ENCODE assay signal across 1 cellular context in genomic region chr19:17226002-17226933, GRCh38.
TF ChIP-seq lines count a peak whose summit lies in the region.

OCEL1 (plus strand) TSS chr19:17226226; CDS start chr19:17226248, 22 bp downstream.

TF ChIP-seq in K562, 482 proteins besides CTCF, POLR2A, EP300 and RAD21 (continued from another document and continues in another):
- TF ChIP-seq, protein P1, sequence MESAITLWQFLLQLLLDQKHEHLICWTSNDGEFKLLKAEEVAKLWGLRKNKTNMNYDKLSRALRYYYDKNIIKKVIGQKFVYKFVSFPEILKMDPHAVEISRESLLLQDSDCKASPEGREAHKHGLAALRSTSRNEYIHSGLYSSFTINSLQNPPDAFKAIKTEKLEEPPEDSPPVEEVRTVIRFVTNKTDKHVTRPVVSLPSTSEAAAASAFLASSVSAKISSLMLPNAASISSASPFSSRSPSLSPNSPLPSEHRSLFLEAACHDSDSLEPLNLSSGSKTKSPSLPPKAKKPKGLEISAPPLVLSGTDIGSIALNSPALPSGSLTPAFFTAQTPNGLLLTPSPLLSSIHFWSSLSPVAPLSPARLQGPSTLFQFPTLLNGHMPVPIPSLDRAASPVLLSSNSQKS (CRISPR knock-in tag; IDR thresholded peaks at IDR 0.05): no peak
- TF ChIP-seq ZNF639 (CRISPR knock-in tag; conservative IDR thresholded peaks at IDR 0.05 in 1 of 2, IDR thresholded peaks at IDR 0.05 in 1 of 2) (peak in 1 of 2 experiments; percentile 31; a peak in 2 of 4 replicates), MCM3 (IDR thresholded peaks at IDR 0.05) (no peak), CREM (IDR thresholded peaks at IDR 0.05; ENCODE audit: low read depth) (peak; percentile 87), PPARD (CRISPR knock-in tag; IDR thresholded peaks at IDR 0.05) (no peak), ETV6 (IDR thresholded peaks at IDR 0.05; ENCODE audit: borderline replicate concordance in 1 of 2, low read depth in 2 of 2, low read length in 1 of 2) (no peak), ETV6 (CRISPR knock-in tag; IDR thresholded peaks at IDR 0.05; ENCODE audit: borderline replicate concordance) (no peak), ELF4 (CRISPR knock-in tag; IDR thresholded peaks at IDR 0.05) (0 out of 2 replicates have a peak, but pooled peaks have one; percentile 54), NR3C1 (CRISPR knock-in tag; IDR thresholded peaks at IDR 0.05) (no peak), PHF21A (IDR thresholded peaks at IDR 0.05; ENCODE audit: borderline replicate concordance, low read depth) (0 out of 2 replicates have a peak, but pooled peaks have one; percentile 35), ZKSCAN3 (CRISPR knock-in tag; IDR thresholded peaks at IDR 0.05) (no peak), ZNF124 (CRISPR knock-in tag; IDR thresholded peaks at IDR 0.05) (no peak), COPS2 (conservative IDR thresholded peaks at IDR 0.05) (no peak), ZNF274 (IDR thresholded peaks at IDR 0.05; ENCODE audit: borderline replicate concordance, low read depth, low read length) (no peak), IRF2 (CRISPR knock-in tag; IDR thresholded peaks at IDR 0.05) (no peak), MEF2A (IDR thresholded peaks at IDR 0.05; ENCODE audit: control insufficient read depth, low read depth, low read length) (no peak), CSDE1 (IDR thresholded peaks at IDR 0.05) (no peak), ZBTB26 (CRISPR knock-in tag; IDR thresholded peaks at IDR 0.05) (peak; percentile 80; the same call in 1 of the 2 replicates), USF2 (CRISPR knock-in tag; IDR thresholded peaks at IDR 0.05) (peak; percentile 26; the same call in 1 of the 2 replicates), RFX5 (IDR thresholded peaks at IDR 0.05; ENCODE audit: low read depth, low read length) (no peak), DDX20 (tag; IDR thresholded peaks at IDR 0.05; ENCODE audit: low read depth) (no peak), JUND (IDR thresholded peaks at IDR 0.05; ENCODE audit: borderline replicate concordance, low read depth, low read length) (0 out of 2 replicates have a peak, but pooled peaks have one; percentile 2), JUND (tag; IDR thresholded peaks at IDR 0.05; ENCODE audit: borderline replicate concordance, low read depth, low read length) (no peak), CHD7 (IDR thresholded peaks at IDR 0.05; ENCODE audit: low read depth, low read length) (no peak), MCM5 (IDR thresholded peaks at IDR 0.05; ENCODE audit: low read depth) (no peak), PHTF2 (CRISPR knock-in tag; IDR thresholded peaks at IDR 0.05) (no peak), MIER1 (IDR thresholded peaks at IDR 0.05; ENCODE audit: low read depth) (no peak), CREBBP (IDR thresholded peaks at IDR 0.05; ENCODE audit: low read depth, low read length) (no peak), ZNF695 (CRISPR knock-in tag; IDR thresholded peaks at IDR 0.05) (no peak), RBM17 (IDR thresholded peaks at IDR 0.05; ENCODE audit: borderline replicate concordance, low read depth, low read length) (no peak), NCOA1 (IDR thresholded peaks at IDR 0.05; ENCODE audit: low read depth) (no peak), MLX (CRISPR knock-in tag; conservative IDR thresholded peaks at IDR 0.05) (no peak), CBFB (CRISPR knock-in tag; IDR thresholded peaks at IDR 0.05) (no peak), ZNF740 (CRISPR knock-in tag; IDR thresholded peaks at IDR 0.05) (no peak), ZNF740 (tag; IDR thresholded peaks at IDR 0.05) (no peak), HSF4 (CRISPR knock-in tag; IDR thresholded peaks at IDR 0.05; ENCODE audit: borderline replicate concordance) (no peak)
- TF ChIP-seq, protein P2, sequence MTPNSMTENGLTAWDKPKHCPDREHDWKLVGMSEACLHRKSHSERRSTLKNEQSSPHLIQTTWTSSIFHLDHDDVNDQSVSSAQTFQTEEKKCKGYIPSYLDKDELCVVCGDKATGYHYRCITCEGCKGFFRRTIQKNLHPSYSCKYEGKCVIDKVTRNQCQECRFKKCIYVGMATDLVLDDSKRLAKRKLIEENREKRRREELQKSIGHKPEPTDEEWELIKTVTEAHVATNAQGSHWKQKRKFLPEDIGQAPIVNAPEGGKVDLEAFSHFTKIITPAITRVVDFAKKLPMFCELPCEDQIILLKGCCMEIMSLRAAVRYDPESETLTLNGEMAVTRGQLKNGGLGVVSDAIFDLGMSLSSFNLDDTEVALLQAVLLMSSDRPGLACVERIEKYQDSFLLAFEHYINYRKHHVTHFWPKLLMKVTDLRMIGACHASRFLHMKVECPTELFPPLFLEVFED (CRISPR knock-in tag; conservative IDR thresholded peaks at IDR 0.05): peak; percentile 62; the same call in 1 of the 2 replicates
- TF ChIP-seq, protein P3, sequence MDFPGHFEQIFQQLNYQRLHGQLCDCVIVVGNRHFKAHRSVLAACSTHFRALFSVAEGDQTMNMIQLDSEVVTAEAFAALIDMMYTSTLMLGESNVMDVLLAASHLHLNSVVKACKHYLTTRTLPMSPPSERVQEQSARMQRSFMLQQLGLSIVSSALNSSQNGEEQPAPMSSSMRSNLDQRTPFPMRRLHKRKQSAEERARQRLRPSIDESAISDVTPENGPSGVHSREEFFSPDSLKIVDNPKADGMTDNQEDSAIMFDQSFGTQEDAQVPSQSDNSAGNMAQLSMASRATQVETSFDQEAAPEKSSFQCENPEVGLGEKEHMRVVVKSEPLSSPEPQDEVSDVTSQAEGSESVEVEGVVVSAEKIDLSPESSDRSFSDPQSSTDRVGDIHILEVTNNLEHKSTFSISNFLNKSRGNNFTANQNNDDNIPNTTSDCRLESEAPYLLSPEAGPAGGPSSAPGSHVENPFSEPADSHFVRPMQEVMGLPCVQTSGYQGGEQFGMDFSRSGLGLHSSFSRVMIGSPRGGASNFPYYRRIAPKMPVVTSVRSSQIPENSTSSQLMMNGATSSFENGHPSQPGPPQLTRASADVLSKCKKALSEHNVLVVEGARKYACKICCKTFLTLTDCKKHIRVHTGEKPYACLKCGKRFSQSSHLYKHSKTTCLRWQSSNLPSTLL (IDR thresholded peaks at IDR 0.05): no peak
- TF ChIP-seq, protein P4, sequence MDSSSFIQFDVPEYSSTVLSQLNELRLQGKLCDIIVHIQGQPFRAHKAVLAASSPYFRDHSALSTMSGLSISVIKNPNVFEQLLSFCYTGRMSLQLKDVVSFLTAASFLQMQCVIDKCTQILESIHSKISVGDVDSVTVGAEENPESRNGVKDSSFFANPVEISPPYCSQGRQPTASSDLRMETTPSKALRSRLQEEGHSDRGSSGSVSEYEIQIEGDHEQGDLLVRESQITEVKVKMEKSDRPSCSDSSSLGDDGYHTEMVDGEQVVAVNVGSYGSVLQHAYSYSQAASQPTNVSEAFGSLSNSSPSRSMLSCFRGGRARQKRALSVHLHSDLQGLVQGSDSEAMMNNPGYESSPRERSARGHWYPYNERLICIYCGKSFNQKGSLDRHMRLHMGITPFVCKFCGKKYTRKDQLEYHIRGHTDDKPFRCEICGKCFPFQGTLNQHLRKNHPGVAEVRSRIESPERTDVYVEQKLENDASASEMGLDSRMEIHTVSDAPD (CRISPR knock-in tag; IDR thresholded peaks at IDR 0.05): no peak
